In genomic region chrX:133229361-133229760, GRCh38 we compare ENCODE assay signal across 22 cellular contexts. TPM values are rescaled to one million over a fixed set of nuclear protein-coding genes. Genes with fewer than 3 reads are reported as not detected.
A peak's percentile ranks its signal among the peaks of the same experiment; 100 is the strongest.
DNase-seq lines count a peak whose midpoint lies in the region; FAIRE-seq and TF ChIP-seq lines count a peak whose summit lies in the region.
"Had no signal": no experiment of that assay in that cellular context is flagged by ENCODE, and none has a peak within 500 bp of the region (broad histone marks: within the 10 kb centered on the region; RNA-seq: fewer than 3 reads in every experiment).

No MANE protein-coding gene starts in this region.

- no peaks in the 10 kb centered on the region for H3K36me3 ChIP-seq in keratinocyte (ENCODE audit: control insufficient read depth in 2 of 2, extremely low read depth in 1 of 2, insufficient read depth in 2 of 2, low read length in 2 of 2)
- H3K36me3 ChIP-seq: brain microvascular endothelial cell, neutrophil, right atrium auricular region, SJCRH30 had no signal

- TF ChIP-seq CTCF in Calu3 (IDR thresholded peaks at IDR 0.05; ENCODE audit: unreplicated experiment) (no peak), keratinocyte (optimal IDR thresholded peaks at IDR 0.05 in 1 of 3, IDR thresholded peaks at IDR 0.05 in 1 of 3, conservative IDR thresholded peaks at IDR 0.05 in 1 of 3; ENCODE audit: extremely low read depth in 1 of 3, insufficient read depth in 2 of 3, low read length in 3 of 3) (no peak)

- no peak overlapping the region for H3K9ac ChIP-seq in keratinocyte (ENCODE audit: control insufficient read depth, extremely low read depth, insufficient read depth, low read length)

- dilution Hi-C loops in keratinocyte (cut with MboI; ENCODE audit: extremely low pct_ligation_motif_present, low sequenced_read_pairs), result no loop called here

- H3K9me3 ChIP-seq in keratinocyte (ENCODE audit: control insufficient read depth, low read depth, low read length), result no peaks in the 10 kb centered on the region
- H3K9me3 ChIP-seq: neutrophil, right atrium auricular region, SJCRH30 had no signal

- CTCF ChIA-PET in Calu3 (lab: Charles Lee), result no interaction called here

- H3K27ac ChIP-seq in keratinocyte (ENCODE audit: control insufficient read depth, insufficient read depth, low read length), result no peak overlapping the region
- H3K27ac ChIP-seq: brain microvascular endothelial cell, neutrophil, right atrium auricular region, SJCRH30 had no signal

- no peaks in the 10 kb centered on the region for H4K20me1 ChIP-seq in keratinocyte (ENCODE audit: control insufficient read depth, extremely low read depth, insufficient read depth, low read length)

- no peak overlapping the region for H3K4me3 ChIP-seq in keratinocyte (ENCODE audit: control insufficient read depth in 2 of 3, extremely low read depth in 1 of 3, insufficient read depth in 2 of 3, low read depth in 1 of 3, low read length in 3 of 3)
- H3K4me3 ChIP-seq: right atrium auricular region, SJCRH30 had no signal

- H2AFZ ChIP-seq in keratinocyte (ENCODE audit: control insufficient read depth, low read length), result no peak overlapping the region

- no peaks in the 10 kb centered on the region for H3K27me3 Mint-ChIP-seq in Calu3 (ENCODE audit: unreplicated experiment)

- peak; percentile 88 for FAIRE-seq in keratinocyte (lab: Jason Lieb, UNC)
- FAIRE-seq: GM18507 had no signal

- H3K27me3 ChIP-seq in keratinocyte (ENCODE audit: control insufficient read depth, extremely low read depth, insufficient read depth, low read length), result no peaks in the 10 kb centered on the region
- H3K27me3 ChIP-seq: brain microvascular endothelial cell, neutrophil, right atrium auricular region, SJCRH30 had no signal

- no TSS peak for BruUV-seq in Calu3 (replicated peaks; lab: Mats Ljungman, UMichigan)

- peaks cover 25% of the 10 kb centered on the region for H3K4me1 Mint-ChIP-seq in Calu3 (ENCODE audit: low read depth, unreplicated experiment)

- no peaks in the 10 kb centered on the region for H3K79me2 ChIP-seq in keratinocyte (ENCODE audit: control insufficient read depth, insufficient read depth, low read length)

- H3K27ac Mint-ChIP-seq in Calu3 (ENCODE audit: unreplicated experiment), result peak overlapping the region; percentile 79

- peak; percentile 23 for DNase-seq in Calu3
- peak; percentile 20 for DNase-seq in HS-5 (ENCODE audit: low read depth)
- DNase-seq in amniotic epithelial cell (ENCODE audit: low read depth), result peak; percentile 22
- peak; percentile 65 for DNase-seq in keratinocyte (ENCODE audit: low read depth, low spot score)
- no peak for DNase-seq in SKM-1 treated with dmso at 0.1 percent for 144 hours (lab: John Stamatoyannopoulos, UW; ENCODE audit: unreplicated experiment)
- DNase-seq in NCI-H510A (lab: John Stamatoyannopoulos, UW), result no peak
- DNase-seq in AG08395 (ENCODE audit: low spot score), result no peak
- DNase-seq in epidermal melanocyte (ENCODE audit: insufficient read length, low spot score), result no peak
- DNase-seq: activated CD4-positive, alpha-beta T cell treated with anti-CD3 and anti-CD28 coated beads for 1 hour; activated gamma-delta T cell; brain microvascular endothelial cell; DMS79; KG1; left colon; SJCRH30; stimulated activated CD4-positive, alpha-beta T cell treated with anti-CD3 and anti-CD28 coated beads, Interleukin-1b, Interleukin-23, amount 100 ng/mL, for 48 hours; T-helper 9 cell had no signal

- intact Hi-C loops in Calu3 (cut with micrococcal nuclease; ENCODE audit: unreplicated experiment), result no loop called here

- H3K4me3 Mint-ChIP-seq in Calu3 (ENCODE audit: low read depth, unreplicated experiment), result no peak overlapping the region

- no peaks in the 10 kb centered on the region for H3K36me3 Mint-ChIP-seq in Calu3 (ENCODE audit: insufficient read depth, unreplicated experiment)

- H3K9me3 Mint-ChIP-seq in Calu3 (ENCODE audit: low read depth, unreplicated experiment), result no peaks in the 10 kb centered on the region

- H3K9me1 ChIP-seq in keratinocyte (ENCODE audit: control insufficient read depth, extremely low read depth, insufficient read depth, low read length), result no peaks in the 10 kb centered on the region

- H3K4me2 ChIP-seq in keratinocyte (ENCODE audit: control insufficient read depth, extremely low read depth, insufficient read depth, low read depth, low read length), result no peak overlapping the region

- peaks cover 21% of the 10 kb centered on the region for H3K4me1 ChIP-seq in keratinocyte (ENCODE audit: control insufficient read depth, extremely low read depth, insufficient read depth, low read length)
- H3K4me1 ChIP-seq: right atrium auricular region, SJCRH30 had no signal

RNA-seq across cellular contexts. Expression of gene TFDP3, which starts 11.2 kb away (rescaled TPM):
- total RNA-seq in Calu3 (2022), result not detected in 2 replicates
- polyA plus RNA-seq in keratinocyte, result not detected in 3 replicates
- polyA plus RNA-seq in keratinocyte (2011; ENCODE audit: low read depth), result not detected
- polyA plus RNA-seq in keratinocyte (2011; cell fraction: cytosol; rRNA removed), result not detected in 2 replicates
- polyA plus RNA-seq in keratinocyte (2011; cell fraction: nucleus; rRNA removed), result not detected in 2 replicates
- polyA plus RNA-seq in keratinocyte (2012; ENCODE audit: low replicate concordance), result not detected in 2 replicates
- not detected in 3 replicates for polyA minus RNA-seq in keratinocyte
- not detected for polyA minus RNA-seq in keratinocyte (2011; cell fraction: cytosol; rRNA and poly(A)+ RNA removed)
- polyA minus RNA-seq in keratinocyte (2011; cell fraction: nucleus; rRNA and poly(A)+ RNA removed), result not detected in 2 replicates
- total RNA-seq: left colon, mucosa of gallbladder, right atrium auricular region, SJCRH30, subcutaneous adipose tissue had no signal

Comparison
In these comparisons a context has a peak if more than half of its experiments do, and no peak if none do; other contexts are left out.
1. DNase-seq: peak in Calu3 (single experiment), HS-5 (single experiment), amniotic epithelial cell (single experiment) and keratinocyte (single experiment); none in SKM-1 treated with dmso at 0.1 percent for 144 hours (single experiment), NCI-H510A (single experiment), AG08395 (single experiment) and epidermal melanocyte (single experiment).